ENCODE assay signal across 1 cellular context in the genomic region with DNA sequence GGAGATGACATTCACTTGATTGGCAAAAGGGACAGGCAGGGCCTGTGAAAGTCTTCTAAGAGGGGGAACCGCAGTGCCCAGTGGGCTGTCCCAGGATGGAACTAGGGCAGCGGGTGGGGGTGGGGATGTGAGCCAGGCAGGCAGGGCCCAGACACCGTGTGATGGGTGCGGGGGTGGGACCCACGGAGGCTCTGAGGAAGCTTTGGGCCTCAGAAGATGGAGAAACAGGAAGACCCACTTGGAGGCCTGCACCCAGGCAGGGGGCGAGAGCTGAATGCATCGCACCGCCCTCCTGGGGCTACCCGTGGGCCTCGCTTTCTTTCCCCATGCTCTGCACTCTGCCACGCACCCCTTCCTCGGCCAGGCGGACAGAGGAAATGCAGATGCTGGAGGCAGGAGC.
TF ChIP-seq lines count a peak whose summit lies in the region.

No MANE protein-coding gene starts in this region.

TF ChIP-seq in GM12878, 131 proteins besides CTCF, POLR2A, EP300 and RAD21 (continued from another document):
- TF ChIP-seq, protein P1, sequence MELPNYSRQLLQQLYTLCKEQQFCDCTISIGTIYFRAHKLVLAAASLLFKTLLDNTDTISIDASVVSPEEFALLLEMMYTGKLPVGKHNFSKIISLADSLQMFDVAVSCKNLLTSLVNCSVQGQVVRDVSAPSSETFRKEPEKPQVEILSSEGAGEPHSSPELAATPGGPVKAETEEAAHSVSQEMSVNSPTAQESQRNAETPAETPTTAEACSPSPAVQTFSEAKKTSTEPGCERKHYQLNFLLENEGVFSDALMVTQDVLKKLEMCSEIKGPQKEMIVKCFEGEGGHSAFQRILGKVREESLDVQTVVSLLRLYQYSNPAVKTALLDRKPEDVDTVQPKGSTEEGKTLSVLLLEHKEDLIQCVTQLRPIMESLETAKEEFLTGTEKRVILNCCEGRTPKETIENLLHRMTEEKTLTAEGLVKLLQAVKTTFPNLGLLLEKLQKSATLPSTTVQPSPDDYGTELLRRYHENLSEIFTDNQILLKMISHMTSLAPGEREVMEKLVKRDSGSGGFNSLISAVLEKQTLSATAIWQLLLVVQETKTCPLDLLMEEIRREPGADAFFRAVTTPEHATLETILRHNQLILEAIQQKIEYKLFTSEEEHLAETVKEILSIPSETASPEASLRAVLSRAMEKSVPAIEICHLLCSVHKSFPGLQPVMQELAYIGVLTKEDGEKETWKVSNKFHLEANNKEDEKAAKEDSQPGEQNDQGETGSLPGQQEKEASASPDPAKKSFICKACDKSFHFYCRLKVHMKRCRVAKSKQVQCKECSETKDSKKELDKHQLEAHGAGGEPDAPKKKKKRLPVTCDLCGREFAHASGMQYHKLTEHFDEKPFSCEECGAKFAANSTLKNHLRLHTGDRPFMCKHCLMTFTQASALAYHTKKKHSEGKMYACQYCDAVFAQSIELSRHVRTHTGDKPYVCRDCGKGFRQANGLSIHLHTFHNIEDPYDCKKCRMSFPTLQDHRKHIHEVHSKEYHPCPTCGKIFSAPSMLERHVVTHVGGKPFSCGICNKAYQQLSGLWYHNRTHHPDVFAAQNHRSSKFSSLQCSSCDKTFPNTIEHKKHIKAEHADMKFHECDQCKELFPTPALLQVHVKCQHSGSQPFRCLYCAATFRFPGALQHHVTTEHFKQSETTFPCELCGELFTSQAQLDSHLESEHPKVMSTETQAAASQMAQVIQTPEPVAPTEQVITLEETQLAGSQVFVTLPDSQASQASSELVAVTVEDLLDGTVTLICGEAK (IDR thresholded peaks at IDR 0.05; ENCODE audit: borderline replicate concordance): no peak
- TF ChIP-seq NFIC (IDR thresholded peaks at IDR 0.05; ENCODE audit: low read depth, low read length): no peak
- TF ChIP-seq, protein P2, sequence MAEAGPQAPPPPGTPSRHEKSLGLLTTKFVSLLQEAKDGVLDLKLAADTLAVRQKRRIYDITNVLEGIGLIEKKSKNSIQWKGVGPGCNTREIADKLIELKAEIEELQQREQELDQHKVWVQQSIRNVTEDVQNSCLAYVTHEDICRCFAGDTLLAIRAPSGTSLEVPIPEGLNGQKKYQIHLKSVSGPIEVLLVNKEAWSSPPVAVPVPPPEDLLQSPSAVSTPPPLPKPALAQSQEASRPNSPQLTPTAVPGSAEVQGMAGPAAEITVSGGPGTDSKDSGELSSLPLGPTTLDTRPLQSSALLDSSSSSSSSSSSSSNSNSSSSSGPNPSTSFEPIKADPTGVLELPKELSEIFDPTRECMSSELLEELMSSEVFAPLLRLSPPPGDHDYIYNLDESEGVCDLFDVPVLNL (IDR thresholded peaks at IDR 0.05; ENCODE audit: low read depth, low read length): no peak
- TF ChIP-seq PAX8 (IDR thresholded peaks at IDR 0.05): no peak
- no peak for TF ChIP-seq TCF7 (IDR thresholded peaks at IDR 0.05; ENCODE audit: borderline replicate concordance)
- TF ChIP-seq GATAD2B (conservative IDR thresholded peaks at IDR 0.05; ENCODE audit: low read depth): no peak
- no peak for TF ChIP-seq POLR2AphosphoS2 (IDR thresholded peaks at IDR 0.05; ENCODE audit: low read depth, low read length)
- no peak for TF ChIP-seq ZNF384 (IDR thresholded peaks at IDR 0.05; ENCODE audit: borderline replicate concordance, low read depth, low read length)
- TF ChIP-seq NBN (IDR thresholded peaks at IDR 0.05): no peak
TF ChIP-seq in GM12878: peak in this region for 0.
